In genomic region chr3:71070497-71071465, GRCh38 we compare ENCODE assay signal across 11 cellular contexts.
DNase-seq lines count a peak whose midpoint lies in the region; ATAC-seq and TF ChIP-seq lines count a peak whose summit lies in the region.
"Had no signal": no experiment of that assay in that cellular context is flagged by ENCODE, and none has a peak within 500 bp of the region (broad histone marks: within the 10 kb centered on the region; RNA-seq: fewer than 3 reads in every experiment).

No MANE protein-coding gene starts in this region.

- no peaks in the 10 kb centered on the region for H3K9me3 ChIP-seq in CD4-positive, CD25-positive, alpha-beta regulatory T cell (ENCODE audit: control insufficient read depth in 2 of 2, low read length in 2 of 2)
- H3K9me3 ChIP-seq in esophagus squamous epithelium: no peaks in the 10 kb centered on the region
- no peaks in the 10 kb centered on the region for H3K9me3 ChIP-seq in osteoblast (ENCODE audit: low read depth, low read length)

- peaks cover 56% of the 10 kb centered on the region for H3K4me1 ChIP-seq in CD4-positive, CD25-positive, alpha-beta regulatory T cell (ENCODE audit: control insufficient read depth, insufficient read depth, low read length, poor library complexity, severe bottlenecking)
- H3K4me1 ChIP-seq in esophagus squamous epithelium: peaks cover 32 to 90% (median 68%) of the 10 kb centered on the region in 3 donors
- peaks cover 48% of the 10 kb centered on the region for H3K4me1 ChIP-seq in osteoblast (ENCODE audit: insufficient read depth, low read length)

- no peaks in the 10 kb centered on the region for H3K27me3 Mint-ChIP-seq in CD4-positive, CD25-positive, alpha-beta regulatory T cell
- peaks cover 7% of the 10 kb centered on the region; the same call in 1 of the 2 replicates for H3K27me3 Mint-ChIP-seq in WTC11 (ENCODE audit: low read depth)
- H3K27me3 Mint-ChIP-seq: central memory CD8-positive, alpha-beta T cell had no signal

- no peak overlapping the region for H2AFZ ChIP-seq in osteoblast (ENCODE audit: low read length)

- no peak overlapping the region for H3K27ac ChIP-seq in CD4-positive, CD25-positive, alpha-beta regulatory T cell (ENCODE audit: insufficient read depth, low read length, poor library complexity, severe bottlenecking)
- peak overlapping the region; percentile 37 to 99 (median 89) for H3K27ac ChIP-seq in esophagus squamous epithelium
- H3K27ac ChIP-seq in osteoblast (ENCODE audit: low read depth, low read length): peak overlapping the region; percentile 17

- H3K9me3 Mint-ChIP-seq in CD4-positive, CD25-positive, alpha-beta regulatory T cell: peaks cover 0 to 2% (median 0%) of the 10 kb centered on the region in 7 donors
- H3K9me3 Mint-ChIP-seq in WTC11: no peaks in the 10 kb centered on the region
- H3K9me3 Mint-ChIP-seq: central memory CD8-positive, alpha-beta T cell had no signal

- peaks cover 83% of the 10 kb centered on the region for H3K79me2 ChIP-seq in osteoblast (ENCODE audit: insufficient read depth, low read length)

- no peak overlapping the region for H3K4me3 ChIP-seq in CD4-positive, CD25-positive, alpha-beta regulatory T cell (ENCODE audit: low read depth, low read length)
- H3K4me3 ChIP-seq in esophagus squamous epithelium: peak overlapping the region in 1 of 4 donors; percentile 5
- H3K4me3 ChIP-seq in osteoblast (ENCODE audit: insufficient read depth, low read length): no peak overlapping the region
- H3K4me3 ChIP-seq: K562 had no signal

- H3K4me3 Mint-ChIP-seq in CD4-positive, CD25-positive, alpha-beta regulatory T cell: peak overlapping the region in 1 of 4 donors; percentile 69
- H3K4me3 Mint-ChIP-seq in WTC11: no peak overlapping the region

- POLR2A ChIA-PET in WTC11 (lab: Charles Lee): no interaction called here

- peak overlapping the region; percentile 70 to 87 (median 81) for H3K27ac Mint-ChIP-seq in CD4-positive, CD25-positive, alpha-beta regulatory T cell
- peak overlapping the region; percentile 21; the same call in 1 of the 2 replicates for H3K27ac Mint-ChIP-seq in WTC11

- intact Hi-C loops in esophagus squamous epithelium (cut with DNase I): loop anchor here (10.0 kb wide), 1 partner anchor 514 kb away; the partner anchor contains the start of gene FOXP1

- no peaks in the 10 kb centered on the region for H4K20me1 ChIP-seq in osteoblast (ENCODE audit: insufficient read depth, low read length)

- CTCF ChIA-PET in WTC11 (lab: Charles Lee): interaction anchor here (1.0 to 1.4 kb wide), 2 partner anchors 12 to 610 kb away, joined by 3 read pairs; no protein-coding TSS in a partner anchor

- H3K36me3 ChIP-seq in CD4-positive, CD25-positive, alpha-beta regulatory T cell (ENCODE audit: control insufficient read depth, insufficient read depth, low read length): peaks cover 10% of the 10 kb centered on the region
- H3K36me3 ChIP-seq in esophagus squamous epithelium (no peaks in the 10 kb centered on the region), osteoblast (ENCODE audit: insufficient read depth, low read length) (peaks cover 3% of the 10 kb centered on the region)

- no peak for TF ChIP-seq CTCF in WTC11 (IDR thresholded peaks at IDR 0.05)
- no peak for TF ChIP-seq CTCF in esophagus squamous epithelium (IDR thresholded peaks at IDR 0.05)
- TF ChIP-seq CTCF in osteoblast (IDR thresholded peaks at IDR 0.05; ENCODE audit: extremely low read depth, low read depth, low read length): no peak

- WGBS in esophagus squamous epithelium, 2 donors: 45 to 58% methylated on average over 16 to 17 of the region's 20 CpGs

- H3K36me3 Mint-ChIP-seq in CD4-positive, CD25-positive, alpha-beta regulatory T cell: peaks cover 8% of the 10 kb centered on the region
- H3K36me3 Mint-ChIP-seq in WTC11: no peaks in the 10 kb centered on the region

- H3K27me3 ChIP-seq in CD4-positive, CD25-positive, alpha-beta regulatory T cell (ENCODE audit: control insufficient read depth, insufficient read depth, low read length): no peaks in the 10 kb centered on the region
- H3K27me3 ChIP-seq in esophagus squamous epithelium: no peaks in the 10 kb centered on the region
- H3K27me3 ChIP-seq in osteoblast (ENCODE audit: insufficient read depth, low read length): no peaks in the 10 kb centered on the region

- H3K4me2 ChIP-seq in osteoblast (ENCODE audit: insufficient read depth, low read length): no peak overlapping the region

- no peak for TF ChIP-seq POLR2A in esophagus squamous epithelium (IDR thresholded peaks at IDR 0.05)

- peaks cover 33 to 92% (median 67%) of the 10 kb centered on the region in 4 donors for H3K4me1 Mint-ChIP-seq in CD4-positive, CD25-positive, alpha-beta regulatory T cell
- H3K4me1 Mint-ChIP-seq in WTC11: peaks cover 53% of the 10 kb centered on the region

- DNase-seq in CD4-positive, CD25-positive, alpha-beta regulatory T cell: no peak
- DNase-seq in WTC11 (ENCODE audit: low spot score): no peak
- DNase-seq in esophagus squamous epithelium (lab: John Stamatoyannopoulos, UW): no peak
- no peak for DNase-seq in osteoblast (ENCODE audit: insufficient read length, low spot score, missing footprints)
- no peak for DNase-seq in activated CD8-positive, alpha-beta memory T cell treated with anti-CD3 and anti-CD28 coated beads, Interleukin-2, amount 50 U/mL, for 48 hours
- no peak for DNase-seq in effector CD8-positive, alpha-beta T cell (lab: John Stamatoyannopoulos, UW)
- DNase-seq: NCI-H2029 had no signal

- no peak for ATAC-seq in CD4-positive, CD25-positive, alpha-beta regulatory T cell (ENCODE audit: low read depth in 2 of 2)
- ATAC-seq in WTC11: 0 out of 2 replicates have a peak, but pooled peaks have one; percentile 17
- no peak for ATAC-seq in GM21381 (IDR thresholded peaks at IDR 0.05; ENCODE audit: unreplicated experiment)
- ATAC-seq in GM21526 (IDR thresholded peaks at IDR 0.05; ENCODE audit: low FRiP score, unreplicated experiment): no peak

TF ChIP-seq in WTC11, 78 proteins besides CTCF, POLR2A, EP300 and RAD21 (continues in another document):
- TF ChIP-seq, protein P1, sequence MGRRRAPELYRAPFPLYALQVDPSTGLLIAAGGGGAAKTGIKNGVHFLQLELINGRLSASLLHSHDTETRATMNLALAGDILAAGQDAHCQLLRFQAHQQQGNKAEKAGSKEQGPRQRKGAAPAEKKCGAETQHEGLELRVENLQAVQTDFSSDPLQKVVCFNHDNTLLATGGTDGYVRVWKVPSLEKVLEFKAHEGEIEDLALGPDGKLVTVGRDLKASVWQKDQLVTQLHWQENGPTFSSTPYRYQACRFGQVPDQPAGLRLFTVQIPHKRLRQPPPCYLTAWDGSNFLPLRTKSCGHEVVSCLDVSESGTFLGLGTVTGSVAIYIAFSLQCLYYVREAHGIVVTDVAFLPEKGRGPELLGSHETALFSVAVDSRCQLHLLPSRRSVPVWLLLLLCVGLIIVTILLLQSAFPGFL (CRISPR knock-in tag; IDR thresholded peaks at IDR 0.05; ENCODE audit: borderline replicate concordance): no peak
- TF ChIP-seq ZNF232 (CRISPR knock-in tag; IDR thresholded peaks at IDR 0.05): no peak
- TF ChIP-seq ZNF423 (CRISPR knock-in tag; IDR thresholded peaks at IDR 0.05): no peak
- TF ChIP-seq, protein P2, sequence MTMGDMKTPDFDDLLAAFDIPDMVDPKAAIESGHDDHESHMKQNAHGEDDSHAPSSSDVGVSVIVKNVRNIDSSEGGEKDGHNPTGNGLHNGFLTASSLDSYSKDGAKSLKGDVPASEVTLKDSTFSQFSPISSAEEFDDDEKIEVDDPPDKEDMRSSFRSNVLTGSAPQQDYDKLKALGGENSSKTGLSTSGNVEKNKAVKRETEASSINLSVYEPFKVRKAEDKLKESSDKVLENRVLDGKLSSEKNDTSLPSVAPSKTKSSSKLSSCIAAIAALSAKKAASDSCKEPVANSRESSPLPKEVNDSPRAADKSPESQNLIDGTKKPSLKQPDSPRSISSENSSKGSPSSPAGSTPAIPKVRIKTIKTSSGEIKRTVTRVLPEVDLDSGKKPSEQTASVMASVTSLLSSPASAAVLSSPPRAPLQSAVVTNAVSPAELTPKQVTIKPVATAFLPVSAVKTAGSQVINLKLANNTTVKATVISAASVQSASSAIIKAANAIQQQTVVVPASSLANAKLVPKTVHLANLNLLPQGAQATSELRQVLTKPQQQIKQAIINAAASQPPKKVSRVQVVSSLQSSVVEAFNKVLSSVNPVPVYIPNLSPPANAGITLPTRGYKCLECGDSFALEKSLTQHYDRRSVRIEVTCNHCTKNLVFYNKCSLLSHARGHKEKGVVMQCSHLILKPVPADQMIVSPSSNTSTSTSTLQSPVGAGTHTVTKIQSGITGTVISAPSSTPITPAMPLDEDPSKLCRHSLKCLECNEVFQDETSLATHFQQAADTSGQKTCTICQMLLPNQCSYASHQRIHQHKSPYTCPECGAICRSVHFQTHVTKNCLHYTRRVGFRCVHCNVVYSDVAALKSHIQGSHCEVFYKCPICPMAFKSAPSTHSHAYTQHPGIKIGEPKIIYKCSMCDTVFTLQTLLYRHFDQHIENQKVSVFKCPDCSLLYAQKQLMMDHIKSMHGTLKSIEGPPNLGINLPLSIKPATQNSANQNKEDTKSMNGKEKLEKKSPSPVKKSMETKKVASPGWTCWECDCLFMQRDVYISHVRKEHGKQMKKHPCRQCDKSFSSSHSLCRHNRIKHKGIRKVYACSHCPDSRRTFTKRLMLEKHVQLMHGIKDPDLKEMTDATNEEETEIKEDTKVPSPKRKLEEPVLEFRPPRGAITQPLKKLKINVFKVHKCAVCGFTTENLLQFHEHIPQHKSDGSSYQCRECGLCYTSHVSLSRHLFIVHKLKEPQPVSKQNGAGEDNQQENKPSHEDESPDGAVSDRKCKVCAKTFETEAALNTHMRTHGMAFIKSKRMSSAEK (CRISPR knock-in tag; IDR thresholded peaks at IDR 0.05; ENCODE audit: borderline replicate concordance): no peak
- TF ChIP-seq, protein P3, sequence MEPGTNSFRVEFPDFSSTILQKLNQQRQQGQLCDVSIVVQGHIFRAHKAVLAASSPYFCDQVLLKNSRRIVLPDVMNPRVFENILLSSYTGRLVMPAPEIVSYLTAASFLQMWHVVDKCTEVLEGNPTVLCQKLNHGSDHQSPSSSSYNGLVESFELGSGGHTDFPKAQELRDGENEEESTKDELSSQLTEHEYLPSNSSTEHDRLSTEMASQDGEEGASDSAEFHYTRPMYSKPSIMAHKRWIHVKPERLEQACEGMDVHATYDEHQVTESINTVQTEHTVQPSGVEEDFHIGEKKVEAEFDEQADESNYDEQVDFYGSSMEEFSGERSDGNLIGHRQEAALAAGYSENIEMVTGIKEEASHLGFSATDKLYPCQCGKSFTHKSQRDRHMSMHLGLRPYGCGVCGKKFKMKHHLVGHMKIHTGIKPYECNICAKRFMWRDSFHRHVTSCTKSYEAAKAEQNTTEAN (CRISPR knock-in tag; IDR thresholded peaks at IDR 0.05): no peak
- TF ChIP-seq NFATC4 (CRISPR knock-in tag; IDR thresholded peaks at IDR 0.05): no peak
- TF ChIP-seq ATF1 (CRISPR knock-in tag; IDR thresholded peaks at IDR 0.05): no peak
